31 cellular contexts compared by ENCODE assay signal in the genomic region with DNA sequence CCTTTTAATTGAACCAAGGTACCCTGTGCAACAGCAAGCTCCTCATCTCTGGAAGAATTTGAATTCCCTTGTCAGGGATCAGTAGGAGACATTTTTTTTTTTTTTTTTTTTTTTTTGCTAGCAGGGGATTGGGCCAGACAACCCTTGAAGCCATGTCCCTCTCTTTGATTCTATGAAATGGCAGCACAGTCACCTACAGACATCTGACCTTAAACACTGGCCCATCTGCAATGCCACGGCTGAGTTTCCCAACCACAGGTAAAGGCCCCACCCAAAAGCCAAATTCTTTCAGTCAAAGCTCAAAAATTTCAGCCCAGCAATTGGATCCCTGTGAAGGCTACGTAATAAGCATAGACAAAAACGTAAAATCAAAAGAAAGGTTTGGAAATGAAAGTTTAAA.
DNase-seq lines count a peak whose midpoint lies in the region; ATAC-seq and TF ChIP-seq lines count a peak whose summit lies in the region.
"Had no signal": no experiment of that assay in that cellular context is flagged by ENCODE, and none has a peak within 500 bp of the region (broad histone marks: within the 10 kb centered on the region; RNA-seq: fewer than 3 reads in every experiment).

No MANE protein-coding gene starts in this region.

- H3K27me3 Mint-ChIP-seq in activated CD4-positive, alpha-beta T cell treated with anti-CD3 and anti-CD28 coated beads, Interleukin-2, amount 10 ng/mL, durations not matched to agents 24 days and 14 days, result no peaks in the 10 kb centered on the region
- no peaks in the 10 kb centered on the region for H3K27me3 Mint-ChIP-seq in CD4-positive, alpha-beta T cell
- H3K27me3 Mint-ChIP-seq in activated CD8-positive, alpha-beta T cell treated with anti-CD3 and anti-CD28 coated beads, Interleukin-2, amount 10 ng/mL, durations not matched to agents 7 days and 5 days (ENCODE audit: low read depth), result no peaks in the 10 kb centered on the region
- H3K27me3 Mint-ChIP-seq in immature natural killer cell (ENCODE audit: low read depth in 3 of 3), result peaks cover 3 to 10% (median 6%) of the 10 kb centered on the region in 3 donors
- H3K27me3 Mint-ChIP-seq: stimulated activated memory B cell treated with anti-CD40 and anti-IgM and Interleukin-4, amounts not matched to agents 10 μg/mL and 1 μg/mL and 100 μg/mL, for 72 hours had no signal

- H3K27ac ChIP-seq in CD4-positive, alpha-beta T cell (ENCODE audit: low read depth, low read length), result no peak overlapping the region
- H3K27ac ChIP-seq in SJCRH30, result no peak overlapping the region
- H3K27ac ChIP-seq: ascending aorta, C4-2B, cardiac muscle cell, colonic mucosa, epithelial cell of prostate, suprapubic skin, VCaP had no signal

- POLR2A ChIA-PET in CD4-positive, alpha-beta T cell (lab: Charles Lee), result interaction anchor here (0.9 to 1.2 kb wide), 3 partner anchors 16 to 65 kb away, joined by 4 read pairs; no protein-coding TSS in a partner anchor
- POLR2A ChIA-PET in activated CD8-positive, alpha-beta T cell treated with anti-CD3 and anti-CD28 coated beads, Interleukin-2, amount 10 ng/mL, durations not matched to agents 7 days and 5 days (lab: Charles Lee), result interaction anchor here (0.6 to 1.2 kb wide), 4 partner anchors 12 to 53 kb away, joined by 3 read pairs; no protein-coding TSS in a partner anchor

- H3K4me1 ChIP-seq in SJCRH30, result peaks cover 32% of the 10 kb centered on the region
- H3K4me1 ChIP-seq: colonic mucosa had no signal

- no peaks in the 10 kb centered on the region for H3K9me3 Mint-ChIP-seq in activated CD4-positive, alpha-beta T cell treated with anti-CD3 and anti-CD28 coated beads, Interleukin-2, amount 10 ng/mL, durations not matched to agents 24 days and 14 days
- no peaks in the 10 kb centered on the region for H3K9me3 Mint-ChIP-seq in CD4-positive, alpha-beta T cell
- no peaks in the 10 kb centered on the region for H3K9me3 Mint-ChIP-seq in activated CD8-positive, alpha-beta T cell treated with anti-CD3 and anti-CD28 coated beads, Interleukin-2, amount 10 ng/mL, durations not matched to agents 7 days and 5 days (ENCODE audit: insufficient read depth)
- no peaks in the 10 kb centered on the region for H3K9me3 Mint-ChIP-seq in immature natural killer cell
- H3K9me3 Mint-ChIP-seq: nephron; stimulated activated memory B cell treated with anti-CD40 and anti-IgM and Interleukin-4, amounts not matched to agents 10 μg/mL and 1 μg/mL and 100 μg/mL, for 72 hours had no signal

- DNase-seq in activated CD4-positive, alpha-beta T cell treated with anti-CD3 and anti-CD28 coated beads, Interleukin-2, amount 10 ng/mL, durations not matched to agents 24 days and 14 days, result no peak
- DNase-seq in activated CD4-positive, alpha-beta T cell treated with anti-CD3 and anti-CD28 coated beads, Interleukin-2, amount 50 U/mL, for 48 hours, result no peak
- DNase-seq in CD4-positive, alpha-beta T cell, result no peak
- peak; percentile 8 for DNase-seq in activated CD8-positive, alpha-beta T cell treated with anti-CD3 and anti-CD28 coated beads, Interleukin-2, amount 10 ng/mL, durations not matched to agents 7 days and 5 days
- DNase-seq in immature natural killer cell (no peak), A172 (ENCODE audit: low spot score) (no peak), HuH-7.5 (ENCODE audit: low spot score) (no peak), SJCRH30 (no peak)
- DNase-seq: 8988T; activated CD4-positive, alpha-beta T cell treated with anti-CD3 and anti-CD28 coated beads, Interleukin-2, amount 50 U/mL, for 1 hour; colonic mucosa; effector CD4-positive, alpha-beta T cell; GOT3; hypothalamus; left cardiac atrium; NCI-H1048; NCI-H446 treated with DMSO at 0.1 percent for 48 hours; NCI-H774; Peyer's patch; SHP77; T-helper 9 cell; upper lobe of left lung had no signal

- no peak for TF ChIP-seq CTCF in CD4-positive, alpha-beta T cell (IDR thresholded peaks at IDR 0.05)

- CTCF ChIA-PET in CD4-positive, alpha-beta T cell (lab: Charles Lee), result interaction anchor here (0.6 to 0.7 kb wide), 3 partner anchors 13 to 62 kb away, joined by 3 to 4 read pairs (median 4); no protein-coding TSS in a partner anchor
- CTCF ChIA-PET in activated CD8-positive, alpha-beta T cell treated with anti-CD3 and anti-CD28 coated beads, Interleukin-2, amount 10 ng/mL, durations not matched to agents 7 days and 5 days (lab: Charles Lee), result interaction anchor here (1.2 to 1.6 kb wide), 5 partner anchors 15 to 264 kb away, joined by 3 to 4 read pairs (median 4); no protein-coding TSS in a partner anchor

- H3K27ac Mint-ChIP-seq in activated CD4-positive, alpha-beta T cell treated with anti-CD3 and anti-CD28 coated beads, Interleukin-2, amount 10 ng/mL, durations not matched to agents 24 days and 14 days, result peak overlapping the region; percentile 71
- H3K27ac Mint-ChIP-seq in CD4-positive, alpha-beta T cell, result peak overlapping the region; percentile 84
- H3K27ac Mint-ChIP-seq in activated CD8-positive, alpha-beta T cell treated with anti-CD3 and anti-CD28 coated beads, Interleukin-2, amount 10 ng/mL, durations not matched to agents 7 days and 5 days, result peak overlapping the region; percentile 27
- H3K27ac Mint-ChIP-seq in immature natural killer cell, result peak overlapping the region; percentile 75 to 97 (median 90)

- peaks cover 71% of the 10 kb centered on the region for H3K36me3 Mint-ChIP-seq in activated CD4-positive, alpha-beta T cell treated with anti-CD3 and anti-CD28 coated beads, Interleukin-2, amount 10 ng/mL, durations not matched to agents 24 days and 14 days (ENCODE audit: low read depth)
- H3K36me3 Mint-ChIP-seq in CD4-positive, alpha-beta T cell (ENCODE audit: low read depth), result peaks cover 84% of the 10 kb centered on the region
- peaks cover 41% of the 10 kb centered on the region for H3K36me3 Mint-ChIP-seq in activated CD8-positive, alpha-beta T cell treated with anti-CD3 and anti-CD28 coated beads, Interleukin-2, amount 10 ng/mL, durations not matched to agents 7 days and 5 days (ENCODE audit: low read depth)
- H3K36me3 Mint-ChIP-seq in immature natural killer cell, result peaks cover 3 to 13% (median 4%) of the 10 kb centered on the region in 3 donors

- H3K36me3 ChIP-seq in SJCRH30, result peaks cover 3% of the 10 kb centered on the region; the same call in 1 of the 2 replicates
- H3K36me3 ChIP-seq: ascending aorta, cardiac muscle cell, colonic mucosa, Peyer's patch, suprapubic skin had no signal

- intact Hi-C loops in activated CD4-positive, alpha-beta T cell treated with anti-CD3 and anti-CD28 coated beads, Interleukin-2, amount 10 ng/mL, durations not matched to agents 24 days and 14 days (cut with micrococcal nuclease), result no loop called here
- intact Hi-C loops in CD4-positive, alpha-beta T cell (cut with DNase I, micrococcal nuclease), result loop anchor here in 1 of 2 experiments (10.0 kb wide), 1 partner anchor 54 kb away; no protein-coding TSS in a partner anchor

- H3K4me1 Mint-ChIP-seq in activated CD4-positive, alpha-beta T cell treated with anti-CD3 and anti-CD28 coated beads, Interleukin-2, amount 10 ng/mL, durations not matched to agents 24 days and 14 days, result peaks cover 80% of the 10 kb centered on the region
- H3K4me1 Mint-ChIP-seq in CD4-positive, alpha-beta T cell (ENCODE audit: low read depth), result peaks cover 98% of the 10 kb centered on the region
- H3K4me1 Mint-ChIP-seq in activated CD8-positive, alpha-beta T cell treated with anti-CD3 and anti-CD28 coated beads, Interleukin-2, amount 10 ng/mL, durations not matched to agents 7 days and 5 days (ENCODE audit: low read depth), result peaks cover 89% of the 10 kb centered on the region
- H3K4me1 Mint-ChIP-seq in immature natural killer cell, result peaks cover 96 to 100% of the 10 kb centered on the region in 2 donors

- no peak overlapping the region for H3K4me3 Mint-ChIP-seq in activated CD4-positive, alpha-beta T cell treated with anti-CD3 and anti-CD28 coated beads, Interleukin-2, amount 10 ng/mL, durations not matched to agents 24 days and 14 days
- H3K4me3 Mint-ChIP-seq in CD4-positive, alpha-beta T cell, result no peak overlapping the region
- H3K4me3 Mint-ChIP-seq in activated CD8-positive, alpha-beta T cell treated with anti-CD3 and anti-CD28 coated beads, Interleukin-2, amount 10 ng/mL, durations not matched to agents 7 days and 5 days, result no peak overlapping the region
- peak overlapping the region in 4 of 5 donors; percentile 12 to 80 (median 56) for H3K4me3 Mint-ChIP-seq in immature natural killer cell
- H3K4me3 Mint-ChIP-seq: nephron; stimulated activated memory B cell treated with anti-CD40 and anti-IgM and Interleukin-4, amounts not matched to agents 10 μg/mL and 1 μg/mL and 100 μg/mL, for 72 hours had no signal

- no peak for ATAC-seq in CD4-positive, alpha-beta T cell (ENCODE audit: poor library complexity)
- ATAC-seq in activated CD8-positive, alpha-beta T cell treated with anti-CD3 and anti-CD28 coated beads, Interleukin-2, amount 10 ng/mL, durations not matched to agents 7 days and 5 days, result no peak
- ATAC-seq: left cardiac atrium; stimulated activated memory B cell treated with anti-CD40 and anti-IgM and Interleukin-4, amounts not matched to agents 10 μg/mL and 1 μg/mL and 100 μg/mL, for 72 hours had no signal

- H3K27me3 ChIP-seq in CD4-positive, alpha-beta T cell (ENCODE audit: control insufficient read depth, insufficient read depth, low read length), result no peaks in the 10 kb centered on the region
- no peaks in the 10 kb centered on the region for H3K27me3 ChIP-seq in SJCRH30
- H3K27me3 ChIP-seq: ascending aorta, cardiac muscle cell, colonic mucosa, Peyer's patch, suprapubic skin, upper lobe of left lung had no signal

- H3K9me3 ChIP-seq in CD4-positive, alpha-beta T cell (ENCODE audit: control insufficient read depth, low read length), result no peaks in the 10 kb centered on the region
- H3K9me3 ChIP-seq in SJCRH30 (replicated peaks), result no peaks in the 10 kb centered on the region
- H3K9me3 ChIP-seq: ascending aorta, colonic mucosa, Peyer's patch, suprapubic skin, upper lobe of left lung had no signal

- H3K4me3 ChIP-seq in SJCRH30, result no peak overlapping the region
- H3K4me3 ChIP-seq: ascending aorta, cardiac muscle cell, colonic mucosa, lung, Peyer's patch, suprapubic skin, upper lobe of left lung had no signal

Comparison
In these comparisons a context has a peak if more than half of its experiments do, and no peak if none do; other contexts are left out.
1. H3K27ac Mint-ChIP-seq: peak in every context shown above with its lines; median percentile 90 in immature natural killer cell; 84 in CD4-positive, alpha-beta T cell; 71 in activated CD4-positive, alpha-beta T cell treated with anti-CD3 and anti-CD28 coated beads, Interleukin-2, amount 10 ng/mL, durations not matched to agents 24 days and 14 days; 27 in activated CD8-positive, alpha-beta T cell treated with anti-CD3 and anti-CD28 coated beads, Interleukin-2, amount 10 ng/mL, durations not matched to agents 7 days and 5 days.
2. H3K4me3 Mint-ChIP-seq: peak in immature natural killer cell (4 of 5); none in activated CD4-positive, alpha-beta T cell treated with anti-CD3 and anti-CD28 coated beads, Interleukin-2, amount 10 ng/mL, durations not matched to agents 24 days and 14 days (single experiment), CD4-positive, alpha-beta T cell (single experiment) and activated CD8-positive, alpha-beta T cell treated with anti-CD3 and anti-CD28 coated beads, Interleukin-2, amount 10 ng/mL, durations not matched to agents 7 days and 5 days (single experiment).